ENCODE assay signal across 28 cellular contexts in genomic region chr12:49259452-49259851, GRCh38. TPM values are rescaled to one million over a fixed set of nuclear protein-coding genes. Genes with fewer than 3 reads are reported as not detected.
A peak's percentile ranks its signal among the peaks of the same experiment; 100 is the strongest.
DNase-seq lines count a peak whose midpoint lies in the region; ATAC-seq, FAIRE-seq and TF ChIP-seq lines count a peak whose summit lies in the region.
"Had no signal": no experiment of that assay in that cellular context is flagged by ENCODE, and none has a peak within 500 bp of the region (broad histone marks: within the 10 kb centered on the region; RNA-seq: fewer than 3 reads in every experiment).

No MANE protein-coding gene starts in this region.

- TF ChIP-seq CTCF in SK-N-SH (IDR thresholded peaks at IDR 0.05) (no peak), bronchial epithelial cell (IDR thresholded peaks at IDR 0.05; ENCODE audit: insufficient read depth, low read length, severe bottlenecking) (no peak), foreskin keratinocyte (conservative IDR thresholded peaks at IDR 0.05) (no peak), tibial artery (IDR thresholded peaks at IDR 0.05) (no peak)

- peaks cover 22% of the 10 kb centered on the region for H3K4me1 Mint-ChIP-seq in activated CD4-positive, alpha-beta T cell treated with anti-CD3 and anti-CD28 coated beads, Interleukin-2, amount 10 ng/mL, durations not matched to agents 7 days and 5 days

- no peak for DNase-seq in SK-N-SH
- peak; percentile 50 for DNase-seq in bronchial epithelial cell (ENCODE audit: low read depth)
- DNase-seq in foreskin keratinocyte: no peak
- no peak for DNase-seq in tibial artery
- no peak for DNase-seq in OCI-M1 (lab: John Stamatoyannopoulos, UW)
- no peak for DNase-seq in activated CD4-positive, alpha-beta T cell treated with anti-CD3 and anti-CD28 coated beads, Interleukin-2, amount 10 ng/mL, durations not matched to agents 7 days and 5 days
- DNase-seq in activated T-cell treated with anti-CD3 and anti-CD28 coated beads, Interleukin-2, amount 50 U/mL, for 48 hours: no peak
- DNase-seq: activated naive CD4-positive, alpha-beta T cell treated with anti-CD3 and anti-CD28 coated beads, Interleukin-2, amount 10 ng/mL, durations not matched to agents 7 days and 5 days; activated T-cell treated with anti-CD3 and anti-CD28 coated beads, Interleukin-2, amount 50 U/mL, for 4 hours; BE2C; COR-L47; DMS79 treated with DMSO at 0.1 percent for 48 hours; effector CD4-positive, alpha-beta T cell; head of caudate nucleus; natural killer cell; NCI-H1048; NCI-H187 treated with DMSO at 0.1 percent for 48 hours; NCI-H2227 treated with DMSO at 0.1 percent for 48 hours; NCI-H748 treated with DMSO at 0.1 percent for 48 hours; stimulated activated CD4-positive, alpha-beta T cell treated with anti-CD3 and anti-CD28 coated beads, Interleukin-1b, Interleukin-23, amount 100 ng/mL, for 48 hours had no signal

- H3K4me1 ChIP-seq in SK-N-SH (ENCODE audit: control insufficient read depth in 1 of 2, insufficient read depth in 2 of 2, low read depth in 1 of 2, low read length in 1 of 2) (peaks cover 0 to 15% of the 10 kb centered on the region in 2 experiments; a peak in 2 of 4 replicates), foreskin keratinocyte (peaks cover 17% of the 10 kb centered on the region), tibial artery (peaks cover 0 to 31% (median 19%) of the 10 kb centered on the region in 4 donors)
- H3K4me1 ChIP-seq: BE2C had no signal

- CTCF ChIA-PET in SK-N-SH (lab: Yijun Ruan, JAX): interaction anchor here (1.2 to 1.8 kb wide), 4 partner anchors 24 to 88 kb away, joined by 4 to 7 read pairs (median 6); partner anchors contain the start of gene DNAJC22
- CTCF ChIA-PET in activated CD4-positive, alpha-beta T cell treated with anti-CD3 and anti-CD28 coated beads, Interleukin-2, amount 10 ng/mL, durations not matched to agents 7 days and 5 days (lab: Charles Lee): interaction anchor here (1.1 kb wide), 1 partner anchor 10 kb away, joined by 3 read pairs; no protein-coding TSS in a partner anchor

- no peaks in the 10 kb centered on the region for H3K9me2 ChIP-seq in SK-N-SH

- intact Hi-C loops in tibial artery (cut with DNase I; ENCODE audit: low total_unique reads): no loop called here

- peaks cover 40% of the 10 kb centered on the region for H3F3A ChIP-seq in SK-N-SH (replicated peaks; ENCODE audit: insufficient read depth)

- no peak for FAIRE-seq in bronchial epithelial cell (lab: Jason Lieb, UNC)
- FAIRE-seq: GM12891 had no signal

- H3K27ac ChIP-seq in SK-N-SH (ENCODE audit: low read depth in 2 of 2, low read length in 1 of 2) (peak overlapping the region in 1 of 2 experiments; percentile 78; a peak in 2 of 4 replicates), foreskin keratinocyte (no peak overlapping the region), tibial artery (peak overlapping the region; percentile 13 to 38)
- H3K27ac ChIP-seq: 22Rv1, KMS-11 had no signal

- H3K9me3 Mint-ChIP-seq in activated CD4-positive, alpha-beta T cell treated with anti-CD3 and anti-CD28 coated beads, Interleukin-2, amount 10 ng/mL, durations not matched to agents 7 days and 5 days: no peaks in the 10 kb centered on the region
- H3K9me3 Mint-ChIP-seq: activated naive CD4-positive, alpha-beta T cell treated with anti-CD3 and anti-CD28 coated beads, Interleukin-2, amount 10 ng/mL, durations not matched to agents 7 days and 5 days; activated T-cell treated with anti-CD3 and anti-CD28 coated beads, Interleukin-2, amount 50 U/mL, for 4 hours; natural killer cell had no signal

- H3K4me3 Mint-ChIP-seq in activated CD4-positive, alpha-beta T cell treated with anti-CD3 and anti-CD28 coated beads, Interleukin-2, amount 10 ng/mL, durations not matched to agents 7 days and 5 days: no peak overlapping the region
- H3K4me3 Mint-ChIP-seq: activated naive CD4-positive, alpha-beta T cell treated with anti-CD3 and anti-CD28 coated beads, Interleukin-2, amount 10 ng/mL, durations not matched to agents 7 days and 5 days; activated T-cell treated with anti-CD3 and anti-CD28 coated beads, Interleukin-2, amount 50 U/mL, for 4 hours; natural killer cell had no signal

- H3K9me3 ChIP-seq in SK-N-SH (no peaks in the 10 kb centered on the region), tibial artery (no peaks in the 10 kb centered on the region)
- H3K9me3 ChIP-seq: BE2C had no signal

- H3K9ac ChIP-seq in SK-N-SH: no peak overlapping the region; the same call in 1 of the 2 replicates
- H3K9ac ChIP-seq: KMS-11 had no signal

- POLR2A ChIA-PET in SK-N-SH (lab: Yijun Ruan, JAX): no interaction called here
- POLR2A ChIA-PET in activated CD4-positive, alpha-beta T cell treated with anti-CD3 and anti-CD28 coated beads, Interleukin-2, amount 10 ng/mL, durations not matched to agents 7 days and 5 days (lab: Charles Lee): no interaction called here

- no peak for TF ChIP-seq RAD21 in SK-N-SH (IDR thresholded peaks at IDR 0.05; ENCODE audit: low read length)

- peaks cover 4% of the 10 kb centered on the region for H3K36me3 Mint-ChIP-seq in activated CD4-positive, alpha-beta T cell treated with anti-CD3 and anti-CD28 coated beads, Interleukin-2, amount 10 ng/mL, durations not matched to agents 7 days and 5 days (ENCODE audit: low read depth)
- H3K36me3 Mint-ChIP-seq: natural killer cell had no signal

- H3K4me2 ChIP-seq in SK-N-SH: no peak overlapping the region
- H3K4me2 ChIP-seq: KMS-11 had no signal

- H3K27me3 Mint-ChIP-seq in activated CD4-positive, alpha-beta T cell treated with anti-CD3 and anti-CD28 coated beads, Interleukin-2, amount 10 ng/mL, durations not matched to agents 7 days and 5 days: no peaks in the 10 kb centered on the region
- H3K27me3 Mint-ChIP-seq: activated naive CD4-positive, alpha-beta T cell treated with anti-CD3 and anti-CD28 coated beads, Interleukin-2, amount 10 ng/mL, durations not matched to agents 7 days and 5 days; progenitor cell of endocrine pancreas had no signal

- no peak overlapping the region for H3K27ac Mint-ChIP-seq in activated CD4-positive, alpha-beta T cell treated with anti-CD3 and anti-CD28 coated beads, Interleukin-2, amount 10 ng/mL, durations not matched to agents 7 days and 5 days
- H3K27ac Mint-ChIP-seq: activated naive CD4-positive, alpha-beta T cell treated with anti-CD3 and anti-CD28 coated beads, Interleukin-2, amount 10 ng/mL, durations not matched to agents 7 days and 5 days; natural killer cell; progenitor cell of endocrine pancreas had no signal

- no peak for TF ChIP-seq EP300 in SK-N-SH (IDR thresholded peaks at IDR 0.05; ENCODE audit: borderline replicate concordance in 1 of 2, low read depth in 1 of 2, low read length in 1 of 2)

- no peaks in the 10 kb centered on the region for H3K27me3 ChIP-seq in SK-N-SH (ENCODE audit: insufficient read depth)
- no peaks in the 10 kb centered on the region for H3K27me3 ChIP-seq in bronchial epithelial cell (ENCODE audit: control insufficient read depth, insufficient read depth, low read length)
- no peaks in the 10 kb centered on the region for H3K27me3 ChIP-seq in foreskin keratinocyte
- no peaks in the 10 kb centered on the region for H3K27me3 ChIP-seq in tibial artery
- H3K27me3 ChIP-seq: BE2C had no signal

- no peaks in the 10 kb centered on the region for H4K20me1 ChIP-seq in SK-N-SH (ENCODE audit: insufficient read depth)

- H2AFZ ChIP-seq in SK-N-SH (ENCODE audit: low read depth): peak overlapping the region; percentile 74

- 88% methylated on average over 4 of the region's 4 CpGs for WGBS in SK-N-SH (ENCODE audit: low lambda C conversion rate)

- H3K36me3 ChIP-seq in SK-N-SH (replicated peaks in 1 of 2; ENCODE audit: control insufficient read depth in 1 of 2, insufficient read depth in 2 of 2, low read length in 1 of 2) (no peaks in the 10 kb centered on the region), bronchial epithelial cell (ENCODE audit: control insufficient read depth, insufficient read depth, low read length) (no peaks in the 10 kb centered on the region), tibial artery (no peaks in the 10 kb centered on the region)

- no peak overlapping the region for H3K4me3 ChIP-seq in SK-N-SH (ENCODE audit: low read depth in 2 of 2, low read length in 1 of 2)
- H3K4me3 ChIP-seq in bronchial epithelial cell (ENCODE audit: low read depth, low read length): no peak overlapping the region
- no peak overlapping the region for H3K4me3 ChIP-seq in tibial artery

- H3K79me2 ChIP-seq in SK-N-SH (ENCODE audit: insufficient read depth): no peaks in the 10 kb centered on the region

- ATAC-seq in SK-N-SH treated with all-trans-retinoic acid at 6 μM for 48 hours: no peak
- ATAC-seq in foreskin keratinocyte: peak; percentile 22
- ATAC-seq: activated T-cell treated with anti-CD3 and anti-CD28 coated beads, Interleukin-2, amount 50 U/mL, for 4 hours; natural killer cell; Right ventricle myocardium inferior had no signal

TF ChIP-seq in SK-N-SH treated with all-trans-retinoic acid at 6 μM for 48 hours, 23 proteins besides CTCF, POLR2A, EP300 and RAD21 (continues in another document):
- TF ChIP-seq ZFP3 (CRISPR knock-in tag; IDR thresholded peaks at IDR 0.05): no peak
- no peak for TF ChIP-seq TCF4 (CRISPR knock-in tag; IDR thresholded peaks at IDR 0.05; ENCODE audit: borderline replicate concordance)
- TF ChIP-seq ESRRG (CRISPR knock-in tag; IDR thresholded peaks at IDR 0.05): no peak
- no peak for TF ChIP-seq ZFP30 (CRISPR knock-in tag; IDR thresholded peaks at IDR 0.05)
- no peak for TF ChIP-seq ISL1 (CRISPR knock-in tag; IDR thresholded peaks at IDR 0.05)

RNA-seq across cellular contexts. Expression of gene TUBA1C, which starts 5.4 kb away (rescaled TPM):
- polyA plus RNA-seq in SK-N-SH (2012; rRNA removed) (3.3 and 4.6 TPM in 2 replicates), foreskin keratinocyte (1,211 and 1,475 TPM in 2 replicates)
- polyA plus RNA-seq in SK-N-SH (2012; cell fraction: cytosol; rRNA removed): 3.6 and 4.5 TPM in 2 replicates
- 2.4 and 2.8 TPM in 2 replicates for polyA plus RNA-seq in SK-N-SH (2012; cell fraction: nucleus; rRNA removed)
- total RNA-seq in bronchial epithelial cell (196 and 466 TPM in 2 replicates), foreskin keratinocyte (1,116 and 1,321 TPM in 2 replicates)
- total RNA-seq in activated CD4-positive, alpha-beta T cell treated with anti-CD3 and anti-CD28 coated beads, Interleukin-2, amount 10 ng/mL, durations not matched to agents 7 days and 5 days: 100 to 1,000 TPM; 246 to 278 TPM

RNA-seq across cellular contexts. Expression of gene PRPH, which starts 35.5 kb away (rescaled TPM):
- polyA plus RNA-seq in SK-N-SH (2012; rRNA removed) (1.7 and 1.9 TPM in 2 replicates), foreskin keratinocyte (0.04 TPM in 1 of 2 replicates, not detected in the other)
- 0.37 and 0.80 TPM in 2 replicates for polyA plus RNA-seq in SK-N-SH (2012; cell fraction: cytosol; rRNA removed)
- 9.5 and 15.2 TPM in 2 replicates for polyA plus RNA-seq in SK-N-SH (2012; cell fraction: nucleus; rRNA removed)
- total RNA-seq in bronchial epithelial cell (0.26 and 0.51 TPM in 2 replicates), foreskin keratinocyte (0.34 TPM in 1 of 2 replicates, not detected in the other)
- total RNA-seq in activated CD4-positive, alpha-beta T cell treated with anti-CD3 and anti-CD28 coated beads, Interleukin-2, amount 10 ng/mL, durations not matched to agents 7 days and 5 days: not detected
- total RNA-seq: activated CD8-positive, alpha-beta memory T cell treated with anti-CD3 and anti-CD28 coated beads for 36 hours; activated T-cell treated with anti-CD3 and anti-CD28 coated beads, Interleukin-2, amount 50 U/mL, for 4 hours; HT-29; natural killer cell had no signal
